Comparison of ENCODE assay signal across 18 cellular contexts in the genomic region with DNA sequence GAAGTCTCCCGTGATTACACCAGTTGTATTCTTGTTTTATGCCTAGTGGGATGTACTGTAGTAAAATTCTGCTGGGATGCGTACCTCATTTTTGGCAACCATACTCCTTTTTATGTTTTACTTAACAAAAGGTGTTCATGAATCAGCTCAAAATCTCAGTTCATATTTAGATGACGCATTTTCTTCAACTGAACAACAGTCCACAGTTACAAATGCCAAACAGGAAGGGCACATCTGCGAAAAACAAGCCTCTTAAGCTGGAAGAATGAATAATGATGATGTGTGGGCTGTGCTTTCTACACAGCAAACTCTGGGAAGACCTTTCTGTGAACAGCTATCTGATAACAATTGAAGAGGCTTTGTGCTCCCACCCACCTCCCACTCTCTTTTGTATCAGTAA.
A peak's percentile ranks its signal among the peaks of the same experiment; 100 is the strongest.
DNase-seq lines count a peak whose midpoint lies in the region; ATAC-seq, FAIRE-seq and TF ChIP-seq lines count a peak whose summit lies in the region.
"Had no signal": no experiment of that assay in that cellular context is flagged by ENCODE, and none has a peak within 500 bp of the region (broad histone marks: within the 10 kb centered on the region; RNA-seq: fewer than 3 reads in every experiment).

No MANE protein-coding gene starts in this region.

- no peak for FAIRE-seq in bronchial epithelial cell (lab: Jason Lieb, UNC)
- FAIRE-seq: GM19239, pancreas had no signal

- H3K9me3 ChIP-seq in mesodermal cell (ENCODE audit: control insufficient read depth, low read length): no peaks in the 10 kb centered on the region
- H3K9me3 ChIP-seq: pancreas, sigmoid colon, testis had no signal

- 80% methylated on average over 2 of the region's 4 CpGs; no CpG with 5 or more reads in 1 of the 2 experiments for WGBS in mesodermal cell (ENCODE audit: insufficient coverage in 2 of 2), 2 experiments

- H3K36me3 ChIP-seq in bronchial epithelial cell (ENCODE audit: control insufficient read depth, insufficient read depth, low read length): no peaks in the 10 kb centered on the region
- no peaks in the 10 kb centered on the region for H3K36me3 ChIP-seq in mesodermal cell (ENCODE audit: control insufficient read depth, insufficient read depth, low read length)
- H3K36me3 ChIP-seq: pancreas, sigmoid colon had no signal

- H3K4me1 ChIP-seq in mesodermal cell (ENCODE audit: control insufficient read depth, insufficient read depth, low read length, poor library complexity, severe bottlenecking): peaks cover 11% of the 10 kb centered on the region
- H3K4me1 ChIP-seq: pancreas, sigmoid colon, testis had no signal

- H3K27me3 ChIP-seq in bronchial epithelial cell (ENCODE audit: control insufficient read depth, insufficient read depth, low read length): no peaks in the 10 kb centered on the region
- H3K27me3 ChIP-seq: sigmoid colon, testis had no signal

- H3K27ac ChIP-seq in mesodermal cell (ENCODE audit: low read depth, low read length, severe bottlenecking): peak overlapping the region; percentile 49
- H3K27ac ChIP-seq: pancreas, sigmoid colon, testis had no signal

- TF ChIP-seq CTCF in bronchial epithelial cell (IDR thresholded peaks at IDR 0.05; ENCODE audit: insufficient read depth, low read length, severe bottlenecking): no peak

- peak; percentile 1 for DNase-seq in GM04503 (ENCODE audit: low read depth)
- DNase-seq in OCI-M1 (lab: John Stamatoyannopoulos, UW): peak; percentile 22
- DNase-seq in bronchial epithelial cell (ENCODE audit: low read depth): peak; percentile 49
- no peak for DNase-seq in NCI-H82 treated with DMSO at 0.1 percent for 48 hours (lab: John Stamatoyannopoulos, UW; ENCODE audit: unreplicated experiment)
- DNase-seq in NCI-H526 treated with DMSO at 0.1 percent for 48 hours (lab: John Stamatoyannopoulos, UW): no peak
- no peak for DNase-seq in central memory CD4-positive, alpha-beta T cell
- DNase-seq: activated CD4-positive, alpha-beta T cell treated with anti-CD3 and anti-CD28 coated beads, Interleukin-2, amount 10 ng/mL, durations not matched to agents 7 days and 5 days; caudate nucleus; COR-L47; left cardiac atrium; NCI-H2029; NCI-H524; pancreas; sigmoid colon; testis had no signal

- no peak for ATAC-seq in HG03378 (IDR thresholded peaks at IDR 0.05; ENCODE audit: unreplicated experiment)
- ATAC-seq: left cardiac atrium, pancreas had no signal

- H3K4me3 ChIP-seq in bronchial epithelial cell (ENCODE audit: low read depth, low read length) (no peak overlapping the region), mesodermal cell (ENCODE audit: extremely low read depth, insufficient read depth, low read length, poor library complexity, severe bottlenecking) (no peak overlapping the region)
- H3K4me3 ChIP-seq: pancreas, sigmoid colon, testis had no signal

Comparison
In these comparisons a context has a peak if more than half of its experiments do, and no peak if none do; other contexts are left out.
1. DNase-seq: peak in GM04503 (single experiment), OCI-M1 (single experiment) and bronchial epithelial cell (single experiment); none in NCI-H82 treated with DMSO at 0.1 percent for 48 hours (single experiment), NCI-H526 treated with DMSO at 0.1 percent for 48 hours (single experiment) and central memory CD4-positive, alpha-beta T cell (single experiment).